In the genomic region with DNA sequence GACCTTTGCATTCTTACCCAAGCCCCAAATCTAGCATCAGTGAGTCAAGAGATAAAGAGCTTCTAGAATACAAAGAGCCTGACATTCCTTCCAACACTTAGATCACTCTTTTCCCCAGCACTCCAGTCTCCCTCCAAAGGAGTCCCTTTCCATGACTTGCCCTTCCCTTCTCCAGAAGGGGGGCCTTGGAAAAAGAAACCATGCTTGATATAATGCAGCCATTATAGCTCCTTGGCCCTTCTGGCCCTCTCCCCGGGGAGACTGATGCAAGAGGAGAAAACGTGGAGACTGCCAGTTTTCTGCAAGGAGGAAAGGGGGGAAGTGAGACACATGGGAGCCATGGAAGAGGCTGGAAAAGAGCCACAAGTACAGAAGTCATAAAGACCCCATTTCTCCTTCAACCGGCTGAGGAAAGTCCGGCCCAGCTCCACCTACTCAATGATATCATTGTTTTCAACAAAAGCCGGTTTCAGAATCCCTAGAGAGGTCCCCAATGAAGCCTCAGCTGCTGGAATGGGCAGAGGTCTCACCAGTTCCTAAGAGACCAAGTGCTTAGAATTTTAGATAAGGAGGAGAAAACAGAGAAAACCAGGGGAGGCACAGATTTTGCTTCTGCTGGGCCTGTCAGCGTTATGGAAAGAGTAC, we compare ENCODE assay signal across 12 cellular contexts. TPM values are rescaled to one million over a fixed set of nuclear protein-coding genes. Genes with fewer than 3 reads are reported as not detected.
DNase-seq lines count a peak whose midpoint lies in the region; ATAC-seq and TF ChIP-seq lines count a peak whose summit lies in the region.
"Had no signal": no experiment of that assay in that cellular context is flagged by ENCODE, and none has a peak within 500 bp of the region (broad histone marks: within the 10 kb centered on the region; RNA-seq: fewer than 3 reads in every experiment).

No MANE protein-coding gene starts in this region.

- H3K36me3 Mint-ChIP-seq in activated CD8-positive, alpha-beta T cell treated with anti-CD3 and anti-CD28 coated beads, Interleukin-2, amount 10 ng/mL, durations not matched to agents 7 days and 5 days (ENCODE audit: low read depth) = peaks cover 69% of the 10 kb centered on the region
- peaks cover 2% of the 10 kb centered on the region for H3K36me3 Mint-ChIP-seq in activated CD8-positive, alpha-beta T cell treated with anti-CD3 and anti-CD28 coated beads for 36 hours (ENCODE audit: low read depth)

- POLR2A ChIA-PET in activated CD8-positive, alpha-beta T cell treated with anti-CD3 and anti-CD28 coated beads, Interleukin-2, amount 10 ng/mL, durations not matched to agents 7 days and 5 days (lab: Charles Lee) = no interaction called here
- POLR2A ChIA-PET in activated CD8-positive, alpha-beta T cell treated with anti-CD3 and anti-CD28 coated beads for 36 hours (lab: Charles Lee) = no interaction called here

- TF ChIP-seq CTCF in activated CD8-positive, alpha-beta T cell treated with anti-CD3 and anti-CD28 coated beads for 36 hours (IDR thresholded peaks at IDR 0.05) = no peak
- no peak for TF ChIP-seq CTCF in ascending aorta (IDR thresholded peaks at IDR 0.05)
- TF ChIP-seq CTCF in right atrium auricular region (IDR thresholded peaks at IDR 0.05) = no peak

- ATAC-seq in activated CD8-positive, alpha-beta T cell treated with anti-CD3 and anti-CD28 coated beads, Interleukin-2, amount 10 ng/mL, durations not matched to agents 7 days and 5 days = no peak
- ATAC-seq in activated CD8-positive, alpha-beta T cell treated with anti-CD3 and anti-CD28 coated beads for 36 hours = no peak
- ATAC-seq in HG03108 (IDR thresholded peaks at IDR 0.05; ENCODE audit: unreplicated experiment) (no peak), GM18909 (IDR thresholded peaks at IDR 0.05; ENCODE audit: poor library complexity, unreplicated experiment) (no peak), HG03175 (IDR thresholded peaks at IDR 0.05; ENCODE audit: unreplicated experiment) (no peak)
- ATAC-seq: activated naive CD4-positive, alpha-beta T cell treated with anti-CD3 and anti-CD28 coated beads, Interleukin-2, amount 50 U/mL, for 72 hours; stimulated activated naive CD8-positive, alpha-beta T cell treated with anti-CD3 and anti-CD28 coated beads, Interleukin-15, Interleukin-2, amounts not matched to agents 100 U/mL and 50 U/mL, for 24 hours had no signal

- H3K36me3 ChIP-seq in ascending aorta (no peaks in the 10 kb centered on the region), right atrium auricular region (no peaks in the 10 kb centered on the region), subcutaneous abdominal adipose tissue (ENCODE audit: control insufficient read depth in 5 of 5, insufficient read depth in 5 of 5, low read length in 5 of 5) (no peaks in the 10 kb centered on the region)

- CTCF ChIA-PET in activated CD8-positive, alpha-beta T cell treated with anti-CD3 and anti-CD28 coated beads, Interleukin-2, amount 10 ng/mL, durations not matched to agents 7 days and 5 days (lab: Charles Lee) = interaction anchor here (0.9 to 1.7 kb wide), 4 partner anchors 9 to 66 kb away, joined by 3 to 5 read pairs (median 4); no protein-coding TSS in a partner anchor
- CTCF ChIA-PET in activated CD8-positive, alpha-beta T cell treated with anti-CD3 and anti-CD28 coated beads for 36 hours (lab: Charles Lee) = interaction anchor here (1.4 to 1.5 kb wide), 2 partner anchors 12 to 65 kb away, joined by 3 read pairs; no protein-coding TSS in a partner anchor

- peaks cover 4% of the 10 kb centered on the region for H3K9me3 Mint-ChIP-seq in activated CD8-positive, alpha-beta T cell treated with anti-CD3 and anti-CD28 coated beads, Interleukin-2, amount 10 ng/mL, durations not matched to agents 7 days and 5 days (ENCODE audit: insufficient read depth)
- H3K9me3 Mint-ChIP-seq in activated CD8-positive, alpha-beta T cell treated with anti-CD3 and anti-CD28 coated beads for 36 hours = no peaks in the 10 kb centered on the region

- peak overlapping the region; percentile 77 for H3K27ac Mint-ChIP-seq in activated CD8-positive, alpha-beta T cell treated with anti-CD3 and anti-CD28 coated beads, Interleukin-2, amount 10 ng/mL, durations not matched to agents 7 days and 5 days
- no peak overlapping the region for H3K27ac Mint-ChIP-seq in activated CD8-positive, alpha-beta T cell treated with anti-CD3 and anti-CD28 coated beads for 36 hours

- no peak for DNase-seq in activated CD8-positive, alpha-beta T cell treated with anti-CD3 and anti-CD28 coated beads, Interleukin-2, amount 10 ng/mL, durations not matched to agents 7 days and 5 days
- no peak for DNase-seq in activated CD8-positive, alpha-beta T cell treated with anti-CD3 and anti-CD28 coated beads for 36 hours
- DNase-seq in ascending aorta (ENCODE audit: low spot score in 2 of 2) (no peak), right atrium auricular region (ENCODE audit: low spot score) (no peak)
- DNase-seq: ACHN; DMS79 treated with DMSO at 0.1 percent for 48 hours; stimulated activated naive CD8-positive, alpha-beta T cell treated with anti-CD3 and anti-CD28 coated beads, Interleukin-15, Interleukin-2, amounts not matched to agents 100 U/mL and 50 U/mL, for 24 hours had no signal

- no peak overlapping the region for H3K4me3 Mint-ChIP-seq in activated CD8-positive, alpha-beta T cell treated with anti-CD3 and anti-CD28 coated beads, Interleukin-2, amount 10 ng/mL, durations not matched to agents 7 days and 5 days
- no peak overlapping the region for H3K4me3 Mint-ChIP-seq in activated CD8-positive, alpha-beta T cell treated with anti-CD3 and anti-CD28 coated beads for 36 hours

- intact Hi-C loops in activated CD8-positive, alpha-beta T cell treated with anti-CD3 and anti-CD28 coated beads for 36 hours (cut with micrococcal nuclease) = no loop called here
- intact Hi-C loops in ascending aorta (cut with DNase I) = no loop called here

- peaks cover 11 to 45% of the 10 kb centered on the region in 2 donors for H3K4me1 ChIP-seq in ascending aorta
- H3K4me1 ChIP-seq in right atrium auricular region = peaks cover 0 to 85% of the 10 kb centered on the region in 2 donors
- peaks cover 11 to 43% (median 39%) of the 10 kb centered on the region in 5 donors for H3K4me1 ChIP-seq in subcutaneous abdominal adipose tissue (ENCODE audit: control insufficient read depth in 5 of 5, insufficient read depth in 5 of 5, low read length in 5 of 5)

- H3K4me3 ChIP-seq in ascending aorta = no peak overlapping the region
- H3K4me3 ChIP-seq in right atrium auricular region = no peak overlapping the region
- no peak overlapping the region for H3K4me3 ChIP-seq in subcutaneous abdominal adipose tissue (ENCODE audit: low read depth in 1 of 5, low read length in 5 of 5)

- H3K9me3 ChIP-seq in ascending aorta = no peaks in the 10 kb centered on the region
- H3K9me3 ChIP-seq in right atrium auricular region = no peaks in the 10 kb centered on the region
- no peaks in the 10 kb centered on the region for H3K9me3 ChIP-seq in subcutaneous abdominal adipose tissue (ENCODE audit: control insufficient read depth in 5 of 5, low read length in 5 of 5)

- no peaks in the 10 kb centered on the region for H3K27me3 ChIP-seq in ascending aorta
- no peaks in the 10 kb centered on the region for H3K27me3 ChIP-seq in right atrium auricular region
- H3K27me3 ChIP-seq in subcutaneous abdominal adipose tissue (ENCODE audit: control insufficient read depth in 5 of 5, insufficient read depth in 4 of 5, low read length in 5 of 5) = no peaks in the 10 kb centered on the region

- H3K27me3 Mint-ChIP-seq in activated CD8-positive, alpha-beta T cell treated with anti-CD3 and anti-CD28 coated beads, Interleukin-2, amount 10 ng/mL, durations not matched to agents 7 days and 5 days (ENCODE audit: low read depth) = no peaks in the 10 kb centered on the region
- H3K27me3 Mint-ChIP-seq in activated CD8-positive, alpha-beta T cell treated with anti-CD3 and anti-CD28 coated beads for 36 hours = no peaks in the 10 kb centered on the region

- H3K27ac ChIP-seq in ascending aorta = peak overlapping the region; percentile 23 to 76
- peak overlapping the region; percentile 77 to 86 for H3K27ac ChIP-seq in right atrium auricular region
- peak overlapping the region; percentile 70 for H3K27ac ChIP-seq in subcutaneous abdominal adipose tissue (ENCODE audit: low read depth, low read length)

- peaks cover 96% of the 10 kb centered on the region for H3K4me1 Mint-ChIP-seq in activated CD8-positive, alpha-beta T cell treated with anti-CD3 and anti-CD28 coated beads, Interleukin-2, amount 10 ng/mL, durations not matched to agents 7 days and 5 days (ENCODE audit: low read depth)
- H3K4me1 Mint-ChIP-seq in activated CD8-positive, alpha-beta T cell treated with anti-CD3 and anti-CD28 coated beads for 36 hours (ENCODE audit: low read depth) = peaks cover 43% of the 10 kb centered on the region

- no peak overlapping the region for H3K9ac ChIP-seq in subcutaneous abdominal adipose tissue (ENCODE audit: low read length in 5 of 5)

RNA-seq across cellular contexts. Expression of a gene that starts 29.0 kb away (rescaled TPM):
- total RNA-seq in activated CD8-positive, alpha-beta T cell treated with anti-CD3 and anti-CD28 coated beads, Interleukin-2, amount 10 ng/mL, durations not matched to agents 7 days and 5 days = 10 to 100 TPM; 77.7 to 80.6 TPM
- total RNA-seq in activated CD8-positive, alpha-beta T cell treated with anti-CD3 and anti-CD28 coated beads for 36 hours = 10 to 100 TPM; 12.3 to 12.9 TPM
- total RNA-seq in ascending aorta (11.7 TPM), right atrium auricular region (10 to 100 TPM; 13.1 to 49.5 TPM)
